Comparison of ENCODE assay signal across 7 cellular contexts in genomic region chr19:5826531-5827341, GRCh38. TPM values are rescaled to one million over a fixed set of nuclear protein-coding genes. Genes with fewer than 3 reads are reported as not detected.
DNase-seq lines count a peak whose midpoint lies in the region; ATAC-seq and TF ChIP-seq lines count a peak whose summit lies in the region.

No MANE protein-coding gene starts in this region.

- no peak for ATAC-seq in natural killer cell treated with Interleukin-12 subunit alpha and Interleukin-12 subunit beta and Interleukin-15 and Interleukin-18, amount 100 ng/mL, for 72 hours
- no peak for ATAC-seq in GM18519 (IDR thresholded peaks at IDR 0.05; ENCODE audit: low FRiP score, unreplicated experiment)

- peaks cover 7% of the 10 kb centered on the region for H3K27me3 Mint-ChIP-seq in endothelial cell (ENCODE audit: unreplicated experiment)
- H3K27me3 Mint-ChIP-seq in natural killer cell treated with Interleukin-12 subunit alpha and Interleukin-12 subunit beta and Interleukin-15 and Interleukin-18, amount 100 ng/mL, for 72 hours = no peaks in the 10 kb centered on the region

- H3K4me1 Mint-ChIP-seq in endothelial cell (ENCODE audit: unreplicated experiment) = no peaks in the 10 kb centered on the region
- H3K4me1 Mint-ChIP-seq in natural killer cell treated with Interleukin-12 subunit alpha and Interleukin-12 subunit beta and Interleukin-15 and Interleukin-18, amount 100 ng/mL, for 72 hours (ENCODE audit: low read depth in 2 of 2) = peaks cover 10 to 15% of the 10 kb centered on the region in 2 donors

- H3K27me3 ChIP-seq in GM06990 (replicated peaks; ENCODE audit: control insufficient read depth, insufficient read depth, low read length) = no peaks in the 10 kb centered on the region

- peak overlapping the region; percentile 45 for H3K27ac Mint-ChIP-seq in endothelial cell (ENCODE audit: unreplicated experiment)
- peak overlapping the region; percentile 54 to 87 for H3K27ac Mint-ChIP-seq in natural killer cell treated with Interleukin-12 subunit alpha and Interleukin-12 subunit beta and Interleukin-15 and Interleukin-18, amount 100 ng/mL, for 72 hours

- H3K36me3 Mint-ChIP-seq in endothelial cell (ENCODE audit: low read depth, unreplicated experiment) = no peaks in the 10 kb centered on the region
- H3K36me3 Mint-ChIP-seq in natural killer cell treated with Interleukin-12 subunit alpha and Interleukin-12 subunit beta and Interleukin-15 and Interleukin-18, amount 100 ng/mL, for 72 hours = no peaks in the 10 kb centered on the region

- H3K36me3 ChIP-seq in GM06990 (ENCODE audit: control insufficient read depth, insufficient read depth, low read length) = no peaks in the 10 kb centered on the region

- TF ChIP-seq CTCF in GM06990 (IDR thresholded peaks at IDR 0.05; ENCODE audit: insufficient read depth, low read length, poor library complexity, severe bottlenecking) (no peak), endothelial cell (IDR thresholded peaks at IDR 0.05; ENCODE audit: unreplicated experiment) (no peak)

- DNase-seq in GM06990 (ENCODE audit: extremely low read depth, insufficient read length) (peak; percentile 47), NCI-H1105 (lab: John Stamatoyannopoulos, UW) (peak; percentile 96), SW 1271 (lab: John Stamatoyannopoulos, UW) (peak; percentile 51 to 72), endothelial cell (ENCODE audit: low spot score) (no peak), HK-2 (ENCODE audit: unreplicated experiment) (no peak)
- no peak for DNase-seq in natural killer cell treated with Interleukin-12 subunit alpha and Interleukin-12 subunit beta and Interleukin-15 and Interleukin-18, amount 100 ng/mL, for 72 hours (ENCODE audit: low spot score)

- H3K4me3 Mint-ChIP-seq in endothelial cell (ENCODE audit: unreplicated experiment) = peak overlapping the region; percentile 91
- peak overlapping the region; percentile 89 for H3K4me3 Mint-ChIP-seq in natural killer cell treated with Interleukin-12 subunit alpha and Interleukin-12 subunit beta and Interleukin-15 and Interleukin-18, amount 100 ng/mL, for 72 hours

- no peak overlapping the region for H3K4me3 ChIP-seq in GM06990 (replicated peaks; ENCODE audit: low read depth, low read length)

- H3K9me3 Mint-ChIP-seq in endothelial cell (ENCODE audit: unreplicated experiment) = no peaks in the 10 kb centered on the region
- H3K9me3 Mint-ChIP-seq in natural killer cell treated with Interleukin-12 subunit alpha and Interleukin-12 subunit beta and Interleukin-15 and Interleukin-18, amount 100 ng/mL, for 72 hours = no peaks in the 10 kb centered on the region

RNA-seq across cellular contexts. Expression of gene FUT6, which starts 12.8 kb away (rescaled TPM):
- total RNA-seq in endothelial cell (ENCODE audit: unreplicated experiment) = 0.18 TPM
- total RNA-seq in natural killer cell treated with Interleukin-12 subunit alpha and Interleukin-12 subunit beta and Interleukin-15 and Interleukin-18, amount 100 ng/mL, for 72 hours = not detected

RNA-seq across cellular contexts. Expression of gene NRTN, which starts 21.9 kb away (rescaled TPM):
- total RNA-seq in endothelial cell (ENCODE audit: unreplicated experiment) = 0.56 TPM
- total RNA-seq in natural killer cell treated with Interleukin-12 subunit alpha and Interleukin-12 subunit beta and Interleukin-15 and Interleukin-18, amount 100 ng/mL, for 72 hours = not detected

RNA-seq across cellular contexts. Expression of gene FUT3, which starts 24.5 kb away (rescaled TPM):
- 1.4 TPM for total RNA-seq in endothelial cell (ENCODE audit: unreplicated experiment)
- total RNA-seq in natural killer cell treated with Interleukin-12 subunit alpha and Interleukin-12 subunit beta and Interleukin-15 and Interleukin-18, amount 100 ng/mL, for 72 hours = not detected

RNA-seq across cellular contexts. Expression of gene DUS3L, which starts 35.8 kb away (rescaled TPM):
- total RNA-seq in endothelial cell (ENCODE audit: unreplicated experiment) = 16.2 TPM
- 100 to 1,000 TPM in 1 of 2 donors, 10 to 100 TPM in 1; 90.1 to 155 TPM for total RNA-seq in natural killer cell treated with Interleukin-12 subunit alpha and Interleukin-12 subunit beta and Interleukin-15 and Interleukin-18, amount 100 ng/mL, for 72 hours

RNA-seq across cellular contexts. Expression of gene PRR22, which starts 42.2 kb away (rescaled TPM):
- total RNA-seq in endothelial cell (ENCODE audit: unreplicated experiment) = 2.2 TPM
- total RNA-seq in natural killer cell treated with Interleukin-12 subunit alpha and Interleukin-12 subunit beta and Interleukin-15 and Interleukin-18, amount 100 ng/mL, for 72 hours = 10 to 100 TPM in 1 of 2 donors, 1 to 10 TPM in 1; 8.5 to 21.5 TPM

Comparison
In these comparisons a context has a peak if more than half of its experiments do, and no peak if none do; other contexts are left out.
1. DNase-seq: peak in GM06990 (single experiment), NCI-H1105 (single experiment) and SW 1271 (2 of 2); none in endothelial cell (single experiment), natural killer cell treated with Interleukin-12 subunit alpha and Interleukin-12 subunit beta and Interleukin-15 and Interleukin-18, amount 100 ng/mL, for 72 hours (single experiment) and HK-2 (single experiment).